9 cellular contexts compared by ENCODE assay signal in the genomic region with DNA sequence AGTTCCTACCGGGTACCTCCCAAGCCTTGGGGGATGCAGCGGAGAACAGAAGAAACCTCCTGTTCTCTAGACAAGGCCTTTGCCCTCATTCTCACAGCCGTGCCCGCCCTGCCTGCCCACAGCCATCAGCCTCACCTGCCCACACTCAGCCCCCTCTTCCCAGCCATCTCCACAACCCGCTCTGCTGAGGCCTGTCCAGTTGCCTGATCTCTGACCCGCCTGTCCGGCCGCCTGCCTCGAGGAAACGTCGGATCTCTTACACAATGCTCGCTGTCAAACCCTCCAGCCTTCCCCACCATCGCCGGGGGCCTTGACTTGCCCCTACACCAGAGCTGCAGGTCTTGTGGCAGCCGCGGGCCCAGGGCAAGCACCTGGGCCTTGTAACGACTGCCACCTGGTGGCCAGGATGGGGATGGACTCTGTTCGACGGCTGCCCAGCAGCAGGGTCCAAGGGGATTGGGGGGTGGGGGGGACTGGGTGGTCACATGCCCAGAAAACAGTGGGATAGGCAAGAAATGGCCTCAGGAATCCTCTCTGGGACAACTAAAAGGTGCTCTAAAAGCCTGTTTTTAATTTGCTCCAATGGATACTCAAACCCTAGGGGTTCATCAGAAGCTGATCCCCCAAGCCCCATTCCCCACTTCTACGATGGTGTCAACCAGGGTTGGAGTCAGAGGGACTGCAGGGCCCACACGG. TPM values are rescaled to one million over a fixed set of nuclear protein-coding genes. Genes with fewer than 3 reads are reported as not detected.
DNase-seq lines count a peak whose midpoint lies in the region; ATAC-seq and TF ChIP-seq lines count a peak whose summit lies in the region.
"Had no signal": no experiment of that assay in that cellular context is flagged by ENCODE, and none has a peak within 500 bp of the region (broad histone marks: within the 10 kb centered on the region; RNA-seq: fewer than 3 reads in every experiment).

No MANE protein-coding gene starts in this region.

- H3K9me3 ChIP-seq in SU-DHL-6 (ENCODE audit: insufficient read depth, low read length) (no peaks in the 10 kb centered on the region), right atrium auricular region (no peaks in the 10 kb centered on the region), spleen (no peaks in the 10 kb centered on the region)

- no peaks in the 10 kb centered on the region for H4K20me1 ChIP-seq in SU-DHL-6 (ENCODE audit: low read depth, low read length)

- no peaks in the 10 kb centered on the region for H3K9me2 ChIP-seq in SU-DHL-6 (replicated peaks; ENCODE audit: insufficient read depth, low read length)

- no peak overlapping the region for H3K4me3 Mint-ChIP-seq in activated naive CD8-positive, alpha-beta T cell treated with anti-CD3 and anti-CD28 coated beads for 36 hours
- H3K4me3 Mint-ChIP-seq: activated naive CD4-positive, alpha-beta T cell treated with anti-CD3 and anti-CD28 coated beads, Interleukin-2, amount 50 U/mL, for 24 hours had no signal

- no peak overlapping the region for H2AFZ ChIP-seq in SU-DHL-6 (ENCODE audit: low read depth, low read length, severe bottlenecking)

- H3K4me1 ChIP-seq in right atrium auricular region (peaks cover 0 to 45% of the 10 kb centered on the region in 2 donors), spleen (peaks cover 8 to 59% (median 29%) of the 10 kb centered on the region in 6 donors)

- no peaks in the 10 kb centered on the region for H3K79me2 ChIP-seq in SU-DHL-6 (ENCODE audit: insufficient read depth, low read length)

- H3F3A ChIP-seq in SU-DHL-6 (ENCODE audit: insufficient read depth) = no peaks in the 10 kb centered on the region; the same call in 1 of the 2 replicates

- ATAC-seq in GM19397 (IDR thresholded peaks at IDR 0.05; ENCODE audit: unreplicated experiment) (no peak), HG03378 (IDR thresholded peaks at IDR 0.05; ENCODE audit: unreplicated experiment) (no peak)

- H3K4me3 ChIP-seq in SU-DHL-6 (ENCODE audit: insufficient read depth, low read length, poor library complexity, severe bottlenecking) = no peak overlapping the region
- H3K4me3 ChIP-seq in right atrium auricular region = no peak overlapping the region
- no peak overlapping the region for H3K4me3 ChIP-seq in spleen

- H3K27me3 ChIP-seq in SU-DHL-6 (ENCODE audit: low read length) (no peaks in the 10 kb centered on the region), right atrium auricular region (no peaks in the 10 kb centered on the region), spleen (replicated peaks in 1 of 7) (no peaks in the 10 kb centered on the region)

- H3K36me3 ChIP-seq in SU-DHL-6 (ENCODE audit: low read length) = no peaks in the 10 kb centered on the region
- peaks cover 5% of the 10 kb centered on the region for H3K36me3 ChIP-seq in right atrium auricular region
- H3K36me3 ChIP-seq in spleen = peaks cover 0 to 23% (median 10%) of the 10 kb centered on the region in 6 donors

- H3K4me1 Mint-ChIP-seq in activated naive CD8-positive, alpha-beta T cell treated with anti-CD3 and anti-CD28 coated beads for 36 hours = peaks cover 4% of the 10 kb centered on the region

- 20 to 28% (median 23%) methylated on average over 21 of the region's 21 CpGs for WGBS in spleen, 5 donors

- intact Hi-C loops in spleen (cut with DNase I; ENCODE audit: low total_unique reads) = loop anchor here (10.0 kb wide), 1 partner anchor 334 kb away; no protein-coding TSS in a partner anchor

- no peaks in the 10 kb centered on the region for H3K36me3 Mint-ChIP-seq in activated naive CD8-positive, alpha-beta T cell treated with anti-CD3 and anti-CD28 coated beads for 36 hours
- H3K36me3 Mint-ChIP-seq: activated naive CD4-positive, alpha-beta T cell treated with anti-CD3 and anti-CD28 coated beads, Interleukin-2, amount 50 U/mL, for 24 hours had no signal

- DNase-seq in DMS79 treated with DMSO at 0.1 percent for 48 hours (lab: John Stamatoyannopoulos, UW) (peak; percentile 72), right atrium auricular region (ENCODE audit: low spot score) (no peak), spleen (peak; percentile 91)
- DNase-seq in activated naive CD8-positive, alpha-beta T cell treated with anti-CD3 and anti-CD28 coated beads for 36 hours = peak; percentile 62

- no peak overlapping the region for H3K9ac ChIP-seq in SU-DHL-6 (ENCODE audit: low read length)

- H3K27me3 Mint-ChIP-seq in activated naive CD8-positive, alpha-beta T cell treated with anti-CD3 and anti-CD28 coated beads for 36 hours = peaks cover 3% of the 10 kb centered on the region
- H3K27me3 Mint-ChIP-seq: activated naive CD4-positive, alpha-beta T cell treated with anti-CD3 and anti-CD28 coated beads, Interleukin-2, amount 50 U/mL, for 24 hours had no signal

- H3K27ac ChIP-seq in SU-DHL-6 (ENCODE audit: low read depth, low read length) = no peak overlapping the region
- H3K27ac ChIP-seq in right atrium auricular region = no peak overlapping the region
- no peak overlapping the region for H3K27ac ChIP-seq in spleen

- peak overlapping the region; percentile 9 for H3K27ac Mint-ChIP-seq in activated naive CD8-positive, alpha-beta T cell treated with anti-CD3 and anti-CD28 coated beads for 36 hours
- H3K27ac Mint-ChIP-seq: activated naive CD4-positive, alpha-beta T cell treated with anti-CD3 and anti-CD28 coated beads, Interleukin-2, amount 50 U/mL, for 24 hours had no signal

- H3K9me3 Mint-ChIP-seq in activated naive CD8-positive, alpha-beta T cell treated with anti-CD3 and anti-CD28 coated beads for 36 hours = no peaks in the 10 kb centered on the region
- H3K9me3 Mint-ChIP-seq: activated naive CD4-positive, alpha-beta T cell treated with anti-CD3 and anti-CD28 coated beads, Interleukin-2, amount 50 U/mL, for 24 hours had no signal

- no peak overlapping the region for H3K4me2 ChIP-seq in SU-DHL-6 (ENCODE audit: low read depth, low read length, poor library complexity, severe bottlenecking)

- TF ChIP-seq CTCF in LNCAP (IDR thresholded peaks at IDR 0.05) (peak; percentile 87), SU-DHL-6 (IDR thresholded peaks at IDR 0.05; ENCODE audit: insufficient read depth, low read length, poor library complexity, severe bottlenecking) (peak; percentile 86), right atrium auricular region (IDR thresholded peaks at IDR 0.05) (peak; percentile 88 to 95), spleen (IDR thresholded peaks at IDR 0.05 in 8 of 11, conservative IDR thresholded peaks at IDR 0.05 in 3 of 11) (peak; percentile 72 to 92 (median 82))

- TF ChIP-seq POLR2A in spleen (IDR thresholded peaks at IDR 0.05) = no peak

RNA-seq across cellular contexts. Expression of gene SLC45A1, which starts 31.0 kb away (rescaled TPM):
- under 1 TPM; 0.12 to 0.28 TPM for total RNA-seq in activated naive CD8-positive, alpha-beta T cell treated with anti-CD3 and anti-CD28 coated beads for 36 hours
- total RNA-seq in right atrium auricular region (1 to 10 TPM; 1.0 to 3.0 TPM), spleen (1 to 10 TPM; 2.2 to 3.3 (median 2.9) TPM)
- polyA plus RNA-seq in spleen = 1 to 10 TPM; 1.3 to 2.9 (median 1.4) TPM
